In the genomic region with DNA sequence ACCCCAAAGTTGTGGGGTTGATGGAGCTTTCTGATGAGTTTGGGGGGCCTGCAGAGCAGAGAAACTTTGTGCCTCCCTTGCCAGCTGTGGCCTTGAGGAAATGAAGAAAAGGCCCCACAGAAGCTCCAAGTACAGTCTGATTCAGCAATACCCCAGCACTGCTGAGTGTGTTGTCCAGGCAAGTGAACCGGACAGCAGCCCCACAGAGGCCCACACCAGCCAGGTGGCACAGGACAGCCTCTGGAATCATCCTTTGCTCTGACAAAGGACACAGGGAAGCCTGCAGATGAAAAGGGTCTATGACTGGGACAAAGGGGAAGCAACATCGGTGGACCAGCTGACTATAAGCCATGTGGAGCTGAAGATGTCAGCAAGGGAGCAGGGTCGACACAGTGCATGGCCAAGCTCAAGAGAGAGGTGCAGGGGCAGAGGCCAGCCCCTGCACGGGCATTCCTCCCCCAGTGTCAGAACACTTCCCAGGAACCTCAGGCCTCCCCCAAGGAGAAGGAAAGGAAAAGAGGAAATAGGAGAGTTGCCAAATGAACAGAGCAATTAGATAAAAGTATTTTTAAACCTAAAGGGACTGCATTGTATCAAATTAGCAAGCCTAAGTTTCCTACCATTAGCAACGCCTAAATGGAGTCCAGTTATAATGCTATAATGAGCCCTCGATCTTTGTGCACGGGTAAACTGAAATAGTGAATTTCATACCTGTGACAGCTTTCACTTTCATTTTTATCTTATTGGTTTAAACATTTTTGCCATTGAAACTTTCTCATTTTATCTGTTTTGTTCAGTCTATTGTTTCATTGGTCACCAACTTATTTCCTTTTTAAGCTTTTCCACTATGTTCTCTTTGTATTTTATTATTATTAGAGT, we compare ENCODE assay signal across 9 cellular contexts. TPM values are rescaled to one million over a fixed set of nuclear protein-coding genes. Genes with fewer than 3 reads are reported as not detected.
DNase-seq lines count a peak whose midpoint lies in the region; ATAC-seq and TF ChIP-seq lines count a peak whose summit lies in the region.
"Had no signal": no experiment of that assay in that cellular context is flagged by ENCODE, and none has a peak within 500 bp of the region (broad histone marks: within the 10 kb centered on the region; RNA-seq: fewer than 3 reads in every experiment).

No MANE protein-coding gene starts in this region.

- TF ChIP-seq CTCF in GM13976 (IDR thresholded peaks at IDR 0.05; ENCODE audit: borderline replicate concordance, control extremely low read depth, extremely low read depth, insufficient read depth, missing control alignments) = no peak
- TF ChIP-seq CTCF in activated CD8-positive, alpha-beta T cell treated with anti-CD3 and anti-CD28 coated beads for 36 hours (IDR thresholded peaks at IDR 0.05) = no peak

- peaks cover 12% of the 10 kb centered on the region for H3K4me1 ChIP-seq in ACC112 (ENCODE audit: control insufficient read depth, insufficient read depth, low read length, unreplicated experiment)

- H3K4me3 Mint-ChIP-seq in activated CD8-positive, alpha-beta T cell treated with anti-CD3 and anti-CD28 coated beads for 36 hours = peak overlapping the region; percentile 64
- peak overlapping the region; percentile 81 for H3K4me3 Mint-ChIP-seq in memory B cell

- no peaks in the 10 kb centered on the region for H3K27me3 ChIP-seq in ACC112 (ENCODE audit: insufficient read depth, low read length)
- H3K27me3 ChIP-seq: cardiac muscle cell had no signal

- POLR2A ChIA-PET in activated CD8-positive, alpha-beta T cell treated with anti-CD3 and anti-CD28 coated beads for 36 hours (lab: Charles Lee) = interaction anchor here (1.1 kb wide), 1 partner anchor 20 kb away, joined by 3 read pairs; no protein-coding TSS in a partner anchor

- peaks cover 18% of the 10 kb centered on the region for H3K4me1 Mint-ChIP-seq in activated CD8-positive, alpha-beta T cell treated with anti-CD3 and anti-CD28 coated beads for 36 hours (ENCODE audit: low read depth)
- peaks cover 4% of the 10 kb centered on the region for H3K4me1 Mint-ChIP-seq in memory B cell

- peak; percentile 25 for DNase-seq in GM13976 (ENCODE audit: low spot score)
- peak; percentile 4 for DNase-seq in activated CD8-positive, alpha-beta T cell treated with anti-CD3 and anti-CD28 coated beads for 36 hours
- no peak for DNase-seq in memory B cell (ENCODE audit: low spot score in 2 of 2)
- no peak for DNase-seq in NCI-H1105 (lab: John Stamatoyannopoulos, UW)
- DNase-seq in NCI-H1092 (lab: John Stamatoyannopoulos, UW) = no peak

- in situ Hi-C loops in GM13976 (cut with MboI; ENCODE audit: low sequenced_read_pairs, unreplicated experiment) = no loop called here

- no peak overlapping the region for H3K27ac ChIP-seq in ACC112 (ENCODE audit: low read depth, low read length)
- H3K27ac ChIP-seq: cardiac muscle cell had no signal

- peak; percentile 47 for ATAC-seq in activated CD8-positive, alpha-beta T cell treated with anti-CD3 and anti-CD28 coated beads for 36 hours
- no peak for ATAC-seq in memory B cell (ENCODE audit: low read depth)
- ATAC-seq in GM19035 (IDR thresholded peaks at IDR 0.05; ENCODE audit: unreplicated experiment) = no peak
- no peak for ATAC-seq in HG03457 (IDR thresholded peaks at IDR 0.05; ENCODE audit: unreplicated experiment)

- no peaks in the 10 kb centered on the region for H3K27me3 Mint-ChIP-seq in activated CD8-positive, alpha-beta T cell treated with anti-CD3 and anti-CD28 coated beads for 36 hours
- peaks cover 2% of the 10 kb centered on the region for H3K27me3 Mint-ChIP-seq in memory B cell

- CTCF ChIA-PET in activated CD8-positive, alpha-beta T cell treated with anti-CD3 and anti-CD28 coated beads for 36 hours (lab: Charles Lee) = interaction anchor here (0.9 to 1.2 kb wide), 2 partner anchors 17 to 78 kb away, joined by 3 read pairs; no protein-coding TSS in a partner anchor

- H3K36me3 ChIP-seq in ACC112 (ENCODE audit: insufficient read depth, low read length) = no peaks in the 10 kb centered on the region
- H3K36me3 ChIP-seq: cardiac muscle cell had no signal

- H3K27ac Mint-ChIP-seq in activated CD8-positive, alpha-beta T cell treated with anti-CD3 and anti-CD28 coated beads for 36 hours = peak overlapping the region; percentile 79
- H3K27ac Mint-ChIP-seq in memory B cell = no peak overlapping the region

- H3K4me3 ChIP-seq in ACC112 (ENCODE audit: low read depth, low read length) = peak overlapping the region; percentile 67
- H3K4me3 ChIP-seq: cardiac muscle cell had no signal

- H3K36me3 Mint-ChIP-seq in activated CD8-positive, alpha-beta T cell treated with anti-CD3 and anti-CD28 coated beads for 36 hours (ENCODE audit: low read depth) = no peaks in the 10 kb centered on the region
- H3K36me3 Mint-ChIP-seq in memory B cell = no peaks in the 10 kb centered on the region

- H2AFZ ChIP-seq in ACC112 (ENCODE audit: low read length, unreplicated experiment) = peak overlapping the region; percentile 91

- H3K79me2 ChIP-seq in ACC112 (ENCODE audit: control insufficient read depth, insufficient read depth, low read length, unreplicated experiment) = no peaks in the 10 kb centered on the region

- intact Hi-C loops in activated CD8-positive, alpha-beta T cell treated with anti-CD3 and anti-CD28 coated beads for 36 hours (cut with micrococcal nuclease) = no loop called here

- H3K9me3 Mint-ChIP-seq in activated CD8-positive, alpha-beta T cell treated with anti-CD3 and anti-CD28 coated beads for 36 hours = no peaks in the 10 kb centered on the region
- no peaks in the 10 kb centered on the region for H3K9me3 Mint-ChIP-seq in memory B cell

RNA-seq across cellular contexts. Expression of a gene that starts 46.3 kb away (rescaled TPM):
- under 1 TPM; 0.13 to 0.43 TPM for total RNA-seq in activated CD8-positive, alpha-beta T cell treated with anti-CD3 and anti-CD28 coated beads for 36 hours
- total RNA-seq: cardiac muscle cell had no signal

Comparison
In these comparisons a context has a peak if more than half of its experiments do, and no peak if none do; other contexts are left out.
1. DNase-seq: peak in GM13976 (single experiment) and activated CD8-positive, alpha-beta T cell treated with anti-CD3 and anti-CD28 coated beads for 36 hours (single experiment); none in memory B cell (0 of 2), NCI-H1105 (single experiment) and NCI-H1092 (single experiment).